ENCODE assay signal across 8 cellular contexts in genomic region chr3:50340404-50341329, GRCh38. TPM values are rescaled to one million over a fixed set of nuclear protein-coding genes. Genes with fewer than 3 reads are reported as not detected.
DNase-seq lines count a peak whose midpoint lies in the region; ATAC-seq and TF ChIP-seq lines count a peak whose summit lies in the region.

RASSF1 (minus strand) TSS chr3:50340836; CDS start chr3:50340805, 31 bp downstream.

- intact Hi-C loops in Right ventricle myocardium superior (cut with DNase I) = no loop called here
- intact Hi-C loops in psoas muscle (cut with DNase I) = no loop called here

- ATAC-seq in GM18868 (IDR thresholded peaks at IDR 0.05; ENCODE audit: unreplicated experiment) (peak; percentile 23), Right ventricle myocardium superior (ENCODE audit: poor library complexity) (peak; percentile 44), psoas muscle (peak in 2 of 4 donors; percentile 3), GM21381 (IDR thresholded peaks at IDR 0.05; ENCODE audit: unreplicated experiment) (no peak)

- no peaks in the 10 kb centered on the region for H3K27me3 ChIP-seq in psoas muscle (ENCODE audit: insufficient read depth in 3 of 3, low read length in 2 of 3)

- no peaks in the 10 kb centered on the region for H3K9me3 ChIP-seq in psoas muscle

- no peak for TF ChIP-seq CTCF in psoas muscle (IDR thresholded peaks at IDR 0.05)

- H3K4me1 ChIP-seq in psoas muscle = peaks cover 29% of the 10 kb centered on the region

- 12 to 19% (median 15%) methylated on average over 72 to 90 of the region's 90 CpGs for WGBS in psoas muscle, 3 donors

- DNase-seq in OCI-M1 (lab: John Stamatoyannopoulos, UW) = peak; percentile 82
- peak; percentile 45 for DNase-seq in activated gamma-delta T cell treated with anti-CD3 and anti-CD28 coated beads, Interleukin-2, amount 50 U/mL, for 16 hours (ENCODE audit: low read depth)
- peak; percentile 90 for DNase-seq in Right ventricle myocardium superior
- DNase-seq in psoas muscle = peak; percentile 78 to 86
- DNase-seq in cerebellar nuclear complex (lab: John Stamatoyannopoulos, UW) = no peak
- no peak for DNase-seq in NCI-H748 (lab: John Stamatoyannopoulos, UW; ENCODE audit: unreplicated experiment)

- peak within 1 kb of the TSS; percentile 95 for H3K27ac ChIP-seq in psoas muscle

- no peaks in the 10 kb centered on the region for H3K36me3 ChIP-seq in psoas muscle (ENCODE audit: insufficient read depth in 1 of 2, low read depth in 1 of 2)

- peak within 1 kb of the TSS; percentile 93 for H3K4me3 ChIP-seq in psoas muscle

RNA-seq across cellular contexts. Expression of gene RASSF1, which starts in this region (rescaled TPM):
- 14.1 TPM for total RNA-seq in Right ventricle myocardium superior
- 10 to 100 TPM; 10.1 to 24.2 (median 14.9) TPM for total RNA-seq in psoas muscle
- 10 to 100 TPM; 33.3 to 84.5 (median 37.9) TPM for polyA plus RNA-seq in psoas muscle

Comparison
In these comparisons a context has a peak if more than half of its experiments do, and no peak if none do; other contexts are left out.
1. DNase-seq: peak in OCI-M1 (single experiment), activated gamma-delta T cell treated with anti-CD3 and anti-CD28 coated beads, Interleukin-2, amount 50 U/mL, for 16 hours (single experiment), Right ventricle myocardium superior (single experiment) and psoas muscle (2 of 2); none in cerebellar nuclear complex (0 of 2) and NCI-H748 (single experiment).